2 cellular contexts compared by ENCODE assay signal in genomic region chr4:17168571-17168970, GRCh38.
TF ChIP-seq lines count a peak whose summit lies in the region.

No MANE protein-coding gene starts in this region.

TF ChIP-seq in endothelial cell of umbilical vein, 7 proteins besides CTCF, POLR2A, EP300 and RAD21:
- TF ChIP-seq MAX (IDR thresholded peaks at IDR 0.05; ENCODE audit: insufficient read depth, insufficient read length), result no peak
- no peak for TF ChIP-seq EZH2 (IDR thresholded peaks at IDR 0.05; ENCODE audit: borderline replicate concordance, low read depth, low read length, severe bottlenecking)
- no peak for TF ChIP-seq POLR2AphosphoS5 (IDR thresholded peaks at IDR 0.05; ENCODE audit: insufficient read depth, low read depth, low read length)
- TF ChIP-seq MYC (IDR thresholded peaks at IDR 0.05; ENCODE audit: low read depth, low read length), result no peak
- no peak for TF ChIP-seq GATA2 (IDR thresholded peaks at IDR 0.05; ENCODE audit: insufficient read depth, insufficient read length, low read depth, low read length)
- peak; percentile 25 for TF ChIP-seq JUN (IDR thresholded peaks at IDR 0.05; ENCODE audit: borderline replicate concordance, insufficient read depth, insufficient read length, low read depth)
- peak; percentile 28 for TF ChIP-seq FOS (IDR thresholded peaks at IDR 0.05; ENCODE audit: borderline replicate concordance, insufficient read depth, low read length)
TF ChIP-seq in endothelial cell of umbilical vein: peak in this region for 2.

TF ChIP-seq in HepG2, 621 proteins besides CTCF, POLR2A, EP300 and RAD21:
- TF ChIP-seq MAFG (CRISPR knock-in tag; IDR thresholded peaks at IDR 0.05) (no peak), RARG (CRISPR knock-in tag; IDR thresholded peaks at IDR 0.05; ENCODE audit: low read depth) (no peak), HCFC1 (IDR thresholded peaks at IDR 0.05; ENCODE audit: low read depth, low read length) (no peak), NR0B2 (CRISPR knock-in tag; IDR thresholded peaks at IDR 0.05) (no peak), E2F2 (CRISPR knock-in tag; IDR thresholded peaks at IDR 0.05; ENCODE audit: borderline replicate concordance) (no peak), ATM (IDR thresholded peaks at IDR 0.05; ENCODE audit: borderline replicate concordance) (no peak), ZBTB49 (CRISPR knock-in tag; IDR thresholded peaks at IDR 0.05; ENCODE audit: borderline replicate concordance) (no peak), JUNB (CRISPR knock-in tag; IDR thresholded peaks at IDR 0.05; ENCODE audit: borderline replicate concordance) (no peak), PRDM4 (CRISPR knock-in tag; IDR thresholded peaks at IDR 0.05; ENCODE audit: borderline replicate concordance) (no peak), ZEB1 (IDR thresholded peaks at IDR 0.05; ENCODE audit: insufficient replicate concordance, low read depth) (no peak), ZNF354B (CRISPR knock-in tag; IDR thresholded peaks at IDR 0.05) (no peak), ZNF629 (CRISPR knock-in tag; conservative IDR thresholded peaks at IDR 0.05) (no peak), ZBTB10 (CRISPR knock-in tag; IDR thresholded peaks at IDR 0.05; ENCODE audit: borderline replicate concordance) (no peak)
